ENCODE assay signal across 13 cellular contexts in genomic region chr17:27532269-27533067, GRCh38.
DNase-seq lines count a peak whose midpoint lies in the region; ATAC-seq and TF ChIP-seq lines count a peak whose summit lies in the region.
"Had no signal": no experiment of that assay in that cellular context is flagged by ENCODE, and none has a peak within 500 bp of the region (broad histone marks: within the 10 kb centered on the region; RNA-seq: fewer than 3 reads in every experiment).

No MANE protein-coding gene starts in this region.

- peak overlapping the region in 1 of 5 donors; percentile 74 for H3K27ac ChIP-seq in adrenal gland
- no peak overlapping the region for H3K27ac ChIP-seq in right cardiac atrium (ENCODE audit: low read length)
- H3K27ac ChIP-seq in smooth muscle cell (ENCODE audit: low read depth): peak overlapping the region; percentile 89
- H3K27ac ChIP-seq: gastrocnemius medialis, KMS-11, psoas muscle, SJCRH30 had no signal

- peak overlapping the region; percentile 45 for H3K4me2 ChIP-seq in smooth muscle cell
- H3K4me2 ChIP-seq: KMS-11 had no signal

- H3K79me2 ChIP-seq in smooth muscle cell (ENCODE audit: low read depth): peaks cover 86% of the 10 kb centered on the region

- no peak for TF ChIP-seq CTCF in adrenal gland (IDR thresholded peaks at IDR 0.05)
- no peak for TF ChIP-seq CTCF in smooth muscle cell (IDR thresholded peaks at IDR 0.05; ENCODE audit: borderline replicate concordance, insufficient read depth, poor library complexity, severe bottlenecking)

- intact Hi-C loops in adrenal gland (cut with DNase I): loop anchor here in 1 of 2 donors (5.0 kb wide), 1 partner anchor 45 kb away; no protein-coding TSS in a partner anchor
- intact Hi-C loops in right cardiac atrium (cut with DNase I): no loop called here

- peaks cover 58% of the 10 kb centered on the region for H3F3A ChIP-seq in smooth muscle cell (ENCODE audit: low read depth)

- no peaks in the 10 kb centered on the region for H3K27me3 ChIP-seq in adrenal gland
- no peaks in the 10 kb centered on the region for H3K27me3 ChIP-seq in right cardiac atrium (ENCODE audit: control insufficient read depth, insufficient read depth)
- no peaks in the 10 kb centered on the region for H3K27me3 ChIP-seq in smooth muscle cell (ENCODE audit: low read depth)
- H3K27me3 ChIP-seq: gastrocnemius medialis, SJCRH30 had no signal

- TF ChIP-seq POLR2A in adrenal gland (IDR thresholded peaks at IDR 0.05): no peak

- H3K36me3 ChIP-seq in adrenal gland (replicated peaks in 1 of 2) (no peaks in the 10 kb centered on the region), smooth muscle cell (ENCODE audit: low read depth) (no peaks in the 10 kb centered on the region)
- H3K36me3 ChIP-seq: gastrocnemius medialis, SJCRH30 had no signal

- WGBS in adrenal gland, 4 donors: 82 to 86% (median 83%) methylated on average over 15 to 20 of the region's 20 CpGs
- WGBS in right cardiac atrium: 80% methylated on average over 20 of the region's 20 CpGs
- 39% methylated on average over 20 of the region's 20 CpGs for WGBS in smooth muscle cell (ENCODE audit: low lambda C conversion rate)

- H4K20me1 ChIP-seq in smooth muscle cell (ENCODE audit: low read depth): peaks cover 51% of the 10 kb centered on the region

- H3K9ac ChIP-seq in smooth muscle cell (ENCODE audit: low read depth): peak overlapping the region; percentile 10
- H3K9ac ChIP-seq: KMS-11 had no signal

- in situ Hi-C loops in KBM-7 (cut with MboI; ENCODE audit: low pct_unique_long_range_greater_than_20kb, low sequenced_read_pairs): no loop called here

- H3K4me1 ChIP-seq in adrenal gland (replicated peaks in 1 of 2) (peaks cover 0 to 49% of the 10 kb centered on the region in 2 donors), right cardiac atrium (ENCODE audit: control insufficient read depth, insufficient read depth, low read length) (peaks cover 6% of the 10 kb centered on the region), smooth muscle cell (ENCODE audit: low read depth) (peaks cover 48% of the 10 kb centered on the region)
- H3K4me1 ChIP-seq: psoas muscle had no signal

- H3K9me3 ChIP-seq in adrenal gland (replicated peaks in 1 of 3) (no peaks in the 10 kb centered on the region), right cardiac atrium (ENCODE audit: control insufficient read depth, low read length) (no peaks in the 10 kb centered on the region), smooth muscle cell (replicated peaks; ENCODE audit: low read depth) (no peaks in the 10 kb centered on the region)
- H3K9me3 ChIP-seq: gastrocnemius medialis, psoas muscle, SJCRH30 had no signal

- DNase-seq in KBM-7: peak; percentile 90
- DNase-seq in adrenal gland: peak in 4 of 7 donors; percentile 54 to 67 (median 56)
- DNase-seq in right cardiac atrium: peak in 2 of 3 donors; percentile 65
- DNase-seq in smooth muscle cell (lab: John Stamatoyannopoulos, UW; ENCODE audit: unreplicated experiment): no peak
- DNase-seq in DMS114 treated with DMSO at 0.1 percent for 48 hours (lab: John Stamatoyannopoulos, UW; ENCODE audit: unreplicated experiment): no peak
- DNase-seq in activated effector memory CD4-positive, alpha-beta T cell treated with anti-CD3 and anti-CD28 coated beads, Interleukin-2, amount 50 U/mL, for 16 hours: no peak

- H3K4me3 ChIP-seq in adrenal gland: no peak overlapping the region
- H3K4me3 ChIP-seq in right cardiac atrium (ENCODE audit: low read length): no peak overlapping the region
- no peak overlapping the region for H3K4me3 ChIP-seq in smooth muscle cell
- H3K4me3 ChIP-seq: gastrocnemius medialis, psoas muscle, SJCRH30 had no signal

- ATAC-seq in right cardiac atrium (peak; percentile 35 to 50), HG02981 (IDR thresholded peaks at IDR 0.05; ENCODE audit: unreplicated experiment) (no peak), GM21447 (IDR thresholded peaks at IDR 0.05; ENCODE audit: unreplicated experiment) (no peak)
- ATAC-seq: activated T-helper 17 cell treated with anti-CD3 and anti-CD28 coated beads, Interleukin-2, amount 50 U/mL, for 72 hours; gastrocnemius medialis; psoas muscle had no signal

- no peak overlapping the region for H2AFZ ChIP-seq in smooth muscle cell (ENCODE audit: low read depth)

Comparison
In these comparisons a context has a peak if more than half of its experiments do, and no peak if none do; other contexts are left out.
1. DNase-seq: peak in KBM-7 (single experiment), adrenal gland (4 of 7) and right cardiac atrium (2 of 3); none in smooth muscle cell (single experiment), DMS114 treated with DMSO at 0.1 percent for 48 hours (single experiment) and activated effector memory CD4-positive, alpha-beta T cell treated with anti-CD3 and anti-CD28 coated beads, Interleukin-2, amount 50 U/mL, for 16 hours (single experiment).
2. ATAC-seq: peak in right cardiac atrium (2 of 2); none in HG02981 (single experiment) and GM21447 (single experiment).